ENCODE assay signal across 21 cellular contexts in genomic region chr10:50556238-50557120, GRCh38.
DNase-seq lines count a peak whose midpoint lies in the region; ATAC-seq, FAIRE-seq and TF ChIP-seq lines count a peak whose summit lies in the region.
"Had no signal": no experiment of that assay in that cellular context is flagged by ENCODE, and none has a peak within 500 bp of the region (broad histone marks: within the 10 kb centered on the region; RNA-seq: fewer than 3 reads in every experiment).

No MANE protein-coding gene starts in this region.

- no peak for DNase-seq in GM12892 (ENCODE audit: insufficient read length)
- DNase-seq in OCI-M1 (lab: John Stamatoyannopoulos, UW), result peak; percentile 33
- peak; percentile 40 to 45 for DNase-seq in erythroblast (lab: John Stamatoyannopoulos, UW)
- no peak for DNase-seq in spleen
- no peak for DNase-seq in stimulated activated CD4-positive, alpha-beta T cell treated with anti-CD3 and anti-CD28 coated beads, Interleukin-2, amount 100 ng/mL, for 24 hours
- DNase-seq in adrenal gland, result no peak
- DNase-seq: activated CD4-positive, alpha-beta memory T cell treated with anti-CD3 and anti-CD28 coated beads, Interleukin-2, amount 10 ng/mL, durations not matched to agents 7 days and 5 days; activated CD4-positive, CD25-positive, alpha-beta regulatory T cell; activated naive CD4-positive, alpha-beta T cell treated with anti-CD3 and anti-CD28 coated beads, Interleukin-2, amount 10 ng/mL, durations not matched to agents 7 days and 5 days; activated T-cell treated with anti-CD3 and anti-CD28 coated beads, Interleukin-2, amount 50 U/mL, for 1 hour; Calu3; EL; left colon; NCI-H146; NCI-H774; PC-3; transverse colon had no signal

- TF ChIP-seq POLR2A in GM12892 (IDR thresholded peaks at IDR 0.05; ENCODE audit: low read depth, low read length) (no peak), erythroblast (IDR thresholded peaks at IDR 0.05; ENCODE audit: low read length) (no peak), spleen (IDR thresholded peaks at IDR 0.05) (no peak), adrenal gland (IDR thresholded peaks at IDR 0.05) (no peak), GM18505 (IDR thresholded peaks at IDR 0.05; ENCODE audit: borderline replicate concordance, extremely low read depth, insufficient read depth, insufficient read length) (no peak)

- WGBS in spleen, 5 donors, result 81 to 90% (median 85%) methylated on average over 9 of the region's 9 CpGs
- 72 to 79% (median 74%) methylated on average over 9 of the region's 9 CpGs for WGBS in adrenal gland, 4 donors

- H3K36me3 ChIP-seq in spleen (no peaks in the 10 kb centered on the region), adrenal gland (replicated peaks in 1 of 2) (no peaks in the 10 kb centered on the region)
- H3K36me3 ChIP-seq: SJSA1, transverse colon had no signal

- H3K4me1 ChIP-seq in spleen, result peaks cover 0 to 82% (median 44%) of the 10 kb centered on the region in 6 donors
- peaks cover 19 to 58% of the 10 kb centered on the region in 2 donors for H3K4me1 ChIP-seq in adrenal gland (replicated peaks in 1 of 2)

- no peaks in the 10 kb centered on the region for H3K27me3 ChIP-seq in spleen (replicated peaks in 1 of 7)
- H3K27me3 ChIP-seq in adrenal gland, result no peaks in the 10 kb centered on the region
- H3K27me3 ChIP-seq: SJSA1, transverse colon had no signal

- intact Hi-C loops in spleen (cut with DNase I; ENCODE audit: low total_unique reads) (loop anchor here (10.0 kb wide), 1 partner anchor 58 kb away; no protein-coding TSS in a partner anchor), adrenal gland (cut with DNase I) (no loop called here)

- H3K27ac ChIP-seq in spleen, result peak overlapping the region in 5 of 8 donors; percentile 39 to 56 (median 45)
- peak overlapping the region in 2 of 5 donors; percentile 18 to 57 for H3K27ac ChIP-seq in adrenal gland
- H3K27ac ChIP-seq: SJSA1 had no signal

- H3K9me3 ChIP-seq in spleen (no peaks in the 10 kb centered on the region), adrenal gland (replicated peaks in 1 of 3) (no peaks in the 10 kb centered on the region)
- H3K9me3 ChIP-seq: SJSA1, transverse colon had no signal

- TF ChIP-seq CTCF in spleen (IDR thresholded peaks at IDR 0.05 in 8 of 11, conservative IDR thresholded peaks at IDR 0.05 in 3 of 11), result no peak
- TF ChIP-seq CTCF in adrenal gland (IDR thresholded peaks at IDR 0.05), result no peak

- FAIRE-seq in GM12892 (lab: Jason Lieb, UNC), result peak; percentile 21
- FAIRE-seq: GM19239 had no signal

- no peak for ATAC-seq in HG03196 (IDR thresholded peaks at IDR 0.05; ENCODE audit: unreplicated experiment)
- ATAC-seq in GM18505 (IDR thresholded peaks at IDR 0.05; ENCODE audit: unreplicated experiment), result no peak
- ATAC-seq: left colon, PC-3 had no signal

- H3K4me3 ChIP-seq in spleen (no peak overlapping the region), adrenal gland (no peak overlapping the region)
- H3K4me3 ChIP-seq: SJSA1, transverse colon had no signal

Comparison
In these comparisons a context has a peak if more than half of its experiments do, and no peak if none do; other contexts are left out.
1. DNase-seq: peak in OCI-M1 (single experiment) and erythroblast (2 of 2); none in GM12892 (single experiment), spleen (single experiment), stimulated activated CD4-positive, alpha-beta T cell treated with anti-CD3 and anti-CD28 coated beads, Interleukin-2, amount 100 ng/mL, for 24 hours (0 of 2) and adrenal gland (0 of 7).